ENCODE assay signal across 18 cellular contexts in the genomic region with DNA sequence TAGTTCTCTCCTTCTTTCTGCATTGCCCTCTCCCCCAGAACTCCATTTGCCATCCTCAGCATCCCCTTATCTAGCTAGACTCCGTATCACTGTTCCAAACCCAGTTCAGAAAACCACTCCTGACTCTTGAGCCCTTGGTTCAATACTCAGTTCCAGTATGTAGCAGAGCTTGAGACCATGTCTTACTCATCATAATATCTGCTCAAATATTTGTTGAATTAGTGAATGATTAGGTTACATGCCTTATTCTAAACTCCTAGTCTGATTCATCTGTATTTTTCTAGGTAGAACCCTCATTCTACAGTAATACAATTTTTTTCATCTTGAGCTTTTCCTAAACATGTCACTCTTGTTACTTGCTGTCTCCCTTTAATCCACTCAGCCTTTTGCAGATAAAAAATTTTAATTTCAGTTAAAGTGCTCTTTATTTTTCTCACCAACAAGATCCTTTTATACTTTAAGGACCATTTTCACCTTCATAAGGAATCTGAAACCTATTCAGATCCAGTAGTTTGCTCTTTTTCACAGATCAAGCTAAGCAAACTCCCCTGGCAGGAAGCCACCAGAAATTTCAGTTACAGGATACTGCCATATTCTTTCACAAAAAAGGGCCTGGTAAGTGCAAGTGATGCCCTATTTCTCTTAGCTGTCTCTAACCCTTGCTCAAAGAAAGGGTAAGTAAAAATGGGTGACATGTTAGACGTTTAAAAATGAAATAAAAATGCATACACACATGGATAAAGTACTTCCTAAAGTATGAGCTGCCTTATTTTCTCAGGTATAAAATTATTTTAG. TPM values are rescaled to one million over a fixed set of nuclear protein-coding genes. Genes with fewer than 3 reads are reported as not detected.
DNase-seq lines count a peak whose midpoint lies in the region; ATAC-seq and TF ChIP-seq lines count a peak whose summit lies in the region.
"Had no signal": no experiment of that assay in that cellular context is flagged by ENCODE, and none has a peak within 500 bp of the region (broad histone marks: within the 10 kb centered on the region; RNA-seq: fewer than 3 reads in every experiment).

No MANE protein-coding gene starts in this region.

- H3K9ac ChIP-seq in fibroblast of lung (ENCODE audit: insufficient read depth, low read length): no peak overlapping the region
- H3K9ac ChIP-seq in neuronal stem cell (ENCODE audit: low read depth, low read length, poor library complexity): no peak overlapping the region
- H3K9ac ChIP-seq: KMS-11 had no signal

- no peaks in the 10 kb centered on the region for H3K27me3 ChIP-seq in fibroblast of lung (ENCODE audit: control insufficient read depth, insufficient read depth, low read length)
- no peaks in the 10 kb centered on the region for H3K27me3 ChIP-seq in neuronal stem cell (ENCODE audit: control insufficient read depth in 3 of 3, insufficient read depth in 3 of 3, low read depth in 1 of 3, low read length in 3 of 3)
- H3K27me3 ChIP-seq: stomach, transverse colon had no signal

- H3K9me3 ChIP-seq in fibroblast of lung (ENCODE audit: control insufficient read depth, insufficient read depth, low read depth, low read length): no peaks in the 10 kb centered on the region
- no peaks in the 10 kb centered on the region for H3K9me3 ChIP-seq in neuronal stem cell (replicated peaks in 1 of 2; ENCODE audit: control insufficient read depth in 2 of 2, insufficient read depth in 1 of 2, low read depth in 1 of 2, low read length in 2 of 2)
- H3K9me3 ChIP-seq: left ventricle myocardium inferior, stomach, transverse colon had no signal

- no peak overlapping the region for H3K18ac ChIP-seq in neuronal stem cell (ENCODE audit: low read length)

- peaks cover 16% of the 10 kb centered on the region for H3K4me1 ChIP-seq in fibroblast of lung (ENCODE audit: control insufficient read depth, extremely low read depth, insufficient read depth, low read length)
- H3K4me1 ChIP-seq in neuronal stem cell (ENCODE audit: control insufficient read depth in 2 of 2, insufficient read depth in 1 of 2, low read depth in 1 of 2, low read length in 2 of 2): no peaks in the 10 kb centered on the region
- H3K4me1 ChIP-seq: left ventricle myocardium inferior, transverse colon had no signal

- H2BK15ac ChIP-seq in neuronal stem cell (ENCODE audit: low read length): no peak overlapping the region

- no peak overlapping the region for H3K4ac ChIP-seq in neuronal stem cell (ENCODE audit: low read length)

- DNase-seq in GM03348 (ENCODE audit: low spot score): peak; percentile 6
- peak; percentile 20 for DNase-seq in LHCN-M2 (ENCODE audit: low read depth)
- peak; percentile 27 to 41 for DNase-seq in fibroblast of lung (ENCODE audit: low read depth in 2 of 2)
- DNase-seq in neuronal stem cell (ENCODE audit: low spot score): no peak
- no peak for DNase-seq in activated CD4-positive, alpha-beta T cell treated with anti-CD3 and anti-CD28 coated beads for 48 hours
- DNase-seq in HuH-7 (ENCODE audit: low spot score): no peak
- DNase-seq: activated CD8-positive, alpha-beta T cell treated with anti-CD3 and anti-CD28 coated beads, Interleukin-2, amount 10 ng/mL, durations not matched to agents 7 days and 5 days; activated T-cell treated with anti-CD3 and anti-CD28 coated beads, Interleukin-2, amount 50 U/mL, for 1 hour; cerebellar nuclear complex; glutamatergic neuron; left ventricle myocardium inferior; NCI-H1092; NCI-H1930; stimulated activated CD4-positive, alpha-beta T cell treated with anti-CD3 and anti-CD28 coated beads, Interleukin-4, amount 100 ng/mL, for 4 hours; stomach; transverse colon had no signal

- no peak overlapping the region for H3K23ac ChIP-seq in neuronal stem cell (ENCODE audit: low read depth, low read length, poor library complexity)

- H3K4me3 ChIP-seq in fibroblast of lung (replicated peaks in 1 of 4; ENCODE audit: control extremely low read depth in 1 of 4, insufficient read depth in 1 of 4, low read depth in 3 of 4, low read length in 4 of 4): no peak overlapping the region
- H3K4me3 ChIP-seq in neuronal stem cell (ENCODE audit: low read length in 2 of 2): no peak overlapping the region
- H3K4me3 ChIP-seq: left ventricle myocardium inferior, stomach, transverse colon had no signal

- no peak overlapping the region for H2BK5ac ChIP-seq in neuronal stem cell (ENCODE audit: low read length)

- H2BK12ac ChIP-seq in neuronal stem cell (ENCODE audit: low read length): no peak overlapping the region

- ATAC-seq in GM21447 (IDR thresholded peaks at IDR 0.05; ENCODE audit: unreplicated experiment): no peak
- ATAC-seq: activated CD8-positive, alpha-beta T cell treated with anti-CD3 and anti-CD28 coated beads, Interleukin-2, amount 10 ng/mL, durations not matched to agents 7 days and 5 days had no signal

- H3K79me1 ChIP-seq in neuronal stem cell (ENCODE audit: low read depth, low read length): no peaks in the 10 kb centered on the region

- no peak overlapping the region for H2BK120ac ChIP-seq in neuronal stem cell (ENCODE audit: low read depth, low read length)

- H4K91ac ChIP-seq in neuronal stem cell (ENCODE audit: low read depth, low read length, poor library complexity): no peak overlapping the region

- H3K36me3 ChIP-seq in fibroblast of lung (ENCODE audit: control insufficient read depth, insufficient read depth, low read length): no peaks in the 10 kb centered on the region
- no peaks in the 10 kb centered on the region for H3K36me3 ChIP-seq in neuronal stem cell (replicated peaks in 1 of 2; ENCODE audit: control insufficient read depth in 2 of 2, insufficient read depth in 2 of 2, low read length in 2 of 2)
- H3K36me3 ChIP-seq: left ventricle myocardium inferior, stomach, transverse colon had no signal

- no peak overlapping the region for H3K27ac ChIP-seq in fibroblast of lung (ENCODE audit: insufficient read depth, low read length)
- no peak overlapping the region for H3K27ac ChIP-seq in neuronal stem cell (replicated peaks; ENCODE audit: low read length)
- H3K27ac ChIP-seq: KMS-11, left ventricle myocardium inferior, transverse colon had no signal

- TF ChIP-seq CTCF in fibroblast of lung (conservative IDR thresholded peaks at IDR 0.05 in 1 of 2, IDR thresholded peaks at IDR 0.05 in 1 of 2; ENCODE audit: low read depth in 1 of 2, low read length in 2 of 2): no peak

- H2AFZ ChIP-seq in fibroblast of lung (ENCODE audit: low read length) (peak overlapping the region; percentile 16), neuronal stem cell (ENCODE audit: low read length) (peak overlapping the region; percentile 51)

- WGBS in neuronal stem cell (ENCODE audit: extremely low coverage in 2 of 2, insufficient read length in 2 of 2, insufficient replicate concordance in 1 of 2), 2 donors: no CpG with 5 or more reads among the region's 2 CpGs

- no peak overlapping the region for H4K8ac ChIP-seq in neuronal stem cell (ENCODE audit: low read depth, low read length)

- H4K20me1 ChIP-seq in fibroblast of lung (ENCODE audit: control insufficient read depth, extremely low read depth, insufficient read depth, low read length): no peaks in the 10 kb centered on the region

- no peak overlapping the region for H2AK5ac ChIP-seq in neuronal stem cell (ENCODE audit: low read depth, low read length)

- peak overlapping the region; percentile 44 for H3K4me2 ChIP-seq in fibroblast of lung (ENCODE audit: extremely low read depth, insufficient read depth, low read length)
- H3K4me2 ChIP-seq in neuronal stem cell (ENCODE audit: insufficient read depth, low read length, poor library complexity, severe bottlenecking): no peak overlapping the region
- H3K4me2 ChIP-seq: KMS-11 had no signal

- no peak overlapping the region for H3K14ac ChIP-seq in neuronal stem cell (ENCODE audit: low read length)

- H3K79me2 ChIP-seq in fibroblast of lung (ENCODE audit: control insufficient read depth, insufficient read depth, low read length): no peaks in the 10 kb centered on the region

RNA-seq across cellular contexts. Expression of a gene that starts 23.1 kb away (rescaled TPM):
- 37.1 and 38.7 TPM in 2 replicates for total RNA-seq in LHCN-M2 (2014; rRNA removed)
- polyA plus RNA-seq in LHCN-M2 (2012): 10.7 TPM
- total RNA-seq in fibroblast of lung: 51.6 and 66.7 TPM in 2 replicates
- polyA plus RNA-seq in fibroblast of lung: 23.5 and 29.3 TPM in 2 replicates
- polyA plus RNA-seq in fibroblast of lung (2012): 17.0 and 21.3 TPM in 2 replicates
- 13.0 and 22.4 TPM in 2 replicates for polyA minus RNA-seq in fibroblast of lung (ENCODE audit: low replicate concordance)
- 14.2 TPM for polyA plus RNA-seq in neuronal stem cell (2013, experiment 1 of 2)
- 13.5 TPM for polyA plus RNA-seq in neuronal stem cell (2013, experiment 2 of 2)

Comparison
In these comparisons a context has a peak if more than half of its experiments do, and no peak if none do; other contexts are left out.
1. DNase-seq: peak in GM03348 (single experiment), LHCN-M2 (single experiment) and fibroblast of lung (2 of 2); none in neuronal stem cell (single experiment), activated CD4-positive, alpha-beta T cell treated with anti-CD3 and anti-CD28 coated beads for 48 hours (single experiment) and HuH-7 (single experiment).